In genomic region chr5:145854651-145855258, GRCh38 we compare ENCODE assay signal across 1 cellular context.
TF ChIP-seq lines count a peak whose summit lies in the region.

No MANE protein-coding gene starts in this region.

TF ChIP-seq in HepG2, 621 proteins besides CTCF, POLR2A, EP300 and RAD21 (continued from another document):
- TF ChIP-seq MTA1 (CRISPR knock-in tag; IDR thresholded peaks at IDR 0.05; ENCODE audit: borderline replicate concordance) (no peak), JUNB (CRISPR knock-in tag; IDR thresholded peaks at IDR 0.05; ENCODE audit: borderline replicate concordance) (peak; percentile 32; the same call in 1 of the 2 replicates), NRL (CRISPR knock-in tag; IDR thresholded peaks at IDR 0.05; ENCODE audit: borderline replicate concordance) (no peak), FOSL2 (CRISPR knock-in tag; IDR thresholded peaks at IDR 0.05) (peak; percentile 87), SRSF9 (IDR thresholded peaks at IDR 0.05; ENCODE audit: borderline replicate concordance, insufficient read depth, low read depth, low read length, poor library complexity, severe bottlenecking) (no peak), ZNF605 (CRISPR knock-in tag; IDR thresholded peaks at IDR 0.05) (0 out of 2 replicates have a peak, but pooled peaks have one; percentile 37), MAF1 (CRISPR knock-in tag; IDR thresholded peaks at IDR 0.05; ENCODE audit: borderline replicate concordance) (no peak), KLF15 (CRISPR knock-in tag; IDR thresholded peaks at IDR 0.05; ENCODE audit: borderline replicate concordance) (no peak), ZNF329 (CRISPR knock-in tag; IDR thresholded peaks at IDR 0.05; ENCODE audit: low read depth) (no peak), ARID5B (CRISPR knock-in tag; IDR thresholded peaks at IDR 0.05) (peak; percentile 30; the same call in 1 of the 2 replicates)
